In genomic region chr3:50299929-50300680, GRCh38 we compare ENCODE assay signal across 8 cellular contexts. TPM values are rescaled to one million over a fixed set of nuclear protein-coding genes. Genes with fewer than 3 reads are reported as not detected.
DNase-seq lines count a peak whose midpoint lies in the region; ATAC-seq and TF ChIP-seq lines count a peak whose summit lies in the region.

No MANE protein-coding gene starts in this region.

- H3K4me1 ChIP-seq in Loucy (ENCODE audit: insufficient read depth, low read length, poor library complexity, severe bottlenecking) (peaks cover 17% of the 10 kb centered on the region), adrenal gland (replicated peaks in 1 of 2) (peaks cover 26 to 48% of the 10 kb centered on the region in 2 donors), hepatocyte (ENCODE audit: insufficient read depth) (peaks cover 17% of the 10 kb centered on the region)

- H3K4me1 Mint-ChIP-seq in CD14-positive monocyte: peaks cover 37% of the 10 kb centered on the region

- H3K4me3 ChIP-seq in Loucy (ENCODE audit: low read length, poor library complexity, severe bottlenecking): peak overlapping the region; percentile 78
- peak overlapping the region in 2 of 4 donors; percentile 26 to 52 for H3K4me3 ChIP-seq in adrenal gland
- H3K4me3 ChIP-seq in hepatocyte: peak overlapping the region; percentile 5

- no peaks in the 10 kb centered on the region for H3F3A ChIP-seq in Loucy (ENCODE audit: low read depth)

- no peaks in the 10 kb centered on the region for H3K9me3 ChIP-seq in Loucy (ENCODE audit: insufficient read depth, low read depth, low read length)
- H3K9me3 ChIP-seq in adrenal gland (replicated peaks in 1 of 3): no peaks in the 10 kb centered on the region
- H3K9me3 ChIP-seq in hepatocyte (ENCODE audit: low read depth): no peaks in the 10 kb centered on the region

- peak overlapping the region; percentile 92 for H2AFZ ChIP-seq in Loucy (ENCODE audit: low read length)
- H2AFZ ChIP-seq in hepatocyte: peak overlapping the region; percentile 23

- H3K36me3 ChIP-seq in Loucy (ENCODE audit: insufficient read depth, low read length): no peaks in the 10 kb centered on the region
- no peaks in the 10 kb centered on the region for H3K36me3 ChIP-seq in adrenal gland (replicated peaks in 1 of 2)
- H3K36me3 ChIP-seq in hepatocyte (replicated peaks; ENCODE audit: insufficient read depth, low read depth): no peaks in the 10 kb centered on the region

- H3K9ac ChIP-seq in Loucy (ENCODE audit: low read depth, low read length, poor library complexity, severe bottlenecking): peak overlapping the region; percentile 82

- H3K9me2 ChIP-seq in Loucy (replicated peaks; ENCODE audit: low read depth, low read length) (no peaks in the 10 kb centered on the region), hepatocyte (replicated peaks; ENCODE audit: insufficient read depth) (no peaks in the 10 kb centered on the region)

- TF ChIP-seq CTCF in CD14-positive monocyte (IDR thresholded peaks at IDR 0.05): no peak
- no peak for TF ChIP-seq CTCF in Loucy (conservative IDR thresholded peaks at IDR 0.05; ENCODE audit: low read length)
- no peak for TF ChIP-seq CTCF in adrenal gland (IDR thresholded peaks at IDR 0.05)
- TF ChIP-seq CTCF in hepatocyte (IDR thresholded peaks at IDR 0.05; ENCODE audit: poor library complexity): no peak

- peak overlapping the region; percentile 64 to 84 for H3K4me3 Mint-ChIP-seq in CD14-positive monocyte

- no peaks in the 10 kb centered on the region for H3K27me3 ChIP-seq in Loucy (ENCODE audit: insufficient read depth, low read length, poor library complexity, severe bottlenecking)
- no peaks in the 10 kb centered on the region for H3K27me3 ChIP-seq in adrenal gland
- H3K27me3 ChIP-seq in hepatocyte: no peaks in the 10 kb centered on the region

- 43 to 54% (median 44%) methylated on average over 11 to 12 of the region's 12 CpGs for WGBS in adrenal gland, 4 donors
- WGBS in hepatocyte (ENCODE audit: low lambda C conversion rate, missing lambda C conversion rate): 71% methylated on average over 12 of the region's 12 CpGs

- intact Hi-C loops in CD14-positive monocyte (cut with micrococcal nuclease): loop anchor here (2.0 to 5.0 kb wide), 2 partner anchors 21 to 37 kb away; no protein-coding TSS in a partner anchor
- intact Hi-C loops in adrenal gland (cut with DNase I): no loop called here
- intact Hi-C loops in sciatic nerve (cut with DNase I): no loop called here

- peak; percentile 88 for DNase-seq in CD14-positive monocyte (ENCODE audit: low spot score)
- peak in 4 of 7 donors; percentile 36 to 69 (median 62) for DNase-seq in adrenal gland
- no peak for DNase-seq in hepatocyte (ENCODE audit: low spot score)
- no peak for DNase-seq in sciatic nerve (ENCODE audit: low spot score)
- no peak for DNase-seq in HK-2 (ENCODE audit: unreplicated experiment)
- no peak for DNase-seq in kidney glomerular epithelial cell (lab: John Stamatoyannopoulos, UW)

- peak overlapping the region; percentile 75 to 95 (median 93) for H3K27ac ChIP-seq in adrenal gland
- H3K27ac ChIP-seq in hepatocyte: peak overlapping the region; percentile 94

- no peaks in the 10 kb centered on the region for H3K27me3 Mint-ChIP-seq in CD14-positive monocyte (ENCODE audit: low read depth in 3 of 3)

- peak overlapping the region; percentile 99 for H3K27ac Mint-ChIP-seq in CD14-positive monocyte

- H3K36me3 Mint-ChIP-seq in CD14-positive monocyte: peaks cover 2 to 11% of the 10 kb centered on the region in 2 donors

- peaks cover 3% of the 10 kb centered on the region for H4K20me1 ChIP-seq in Loucy (ENCODE audit: insufficient read depth, low read length, poor library complexity, severe bottlenecking)
- no peaks in the 10 kb centered on the region for H4K20me1 ChIP-seq in hepatocyte (ENCODE audit: insufficient read depth, poor library complexity, severe bottlenecking)

- H3K4me2 ChIP-seq in Loucy (ENCODE audit: low read depth, low read length, poor library complexity, severe bottlenecking) (peak overlapping the region; percentile 92), hepatocyte (peak overlapping the region; percentile 79)

- H3K79me2 ChIP-seq in Loucy (ENCODE audit: insufficient read depth, low read length) (peaks cover 19% of the 10 kb centered on the region; the same call in 1 of the 2 replicates), hepatocyte (peaks cover 11% of the 10 kb centered on the region)

- ATAC-seq in sciatic nerve (peak; percentile 5), GM21528 (IDR thresholded peaks at IDR 0.05; ENCODE audit: low FRiP score, unreplicated experiment) (no peak)

- TF ChIP-seq POLR2A in adrenal gland (IDR thresholded peaks at IDR 0.05): no peak

- H3K9me3 Mint-ChIP-seq in CD14-positive monocyte: no peaks in the 10 kb centered on the region

RNA-seq across cellular contexts. Expression of gene HYAL3, which starts 0.9 kb away (rescaled TPM):
- 1 to 10 TPM; 3.4 to 5.8 TPM for polyA plus RNA-seq in CD14-positive monocyte
- 1 to 10 TPM; 1.7 to 5.4 (median 3.4) TPM for total RNA-seq in adrenal gland
- 1 to 10 TPM; 2.5 to 6.8 (median 3.2) TPM for polyA plus RNA-seq in adrenal gland
- 3.7 and 9.0 TPM in 2 replicates for total RNA-seq in hepatocyte
- 5.6 and 7.0 TPM in 2 replicates for polyA plus RNA-seq in hepatocyte
- 1.5 TPM for total RNA-seq in sciatic nerve

RNA-seq across cellular contexts. Expression of gene NAA80, which starts 0.9 kb away (rescaled TPM):
- 1 to 10 TPM; 2.3 to 4.6 TPM for polyA plus RNA-seq in CD14-positive monocyte
- total RNA-seq in adrenal gland: 10 to 100 TPM in 6 of 8 donors, 1 to 10 TPM in 2; 9.8 to 17.9 (median 11.0) TPM
- polyA plus RNA-seq in adrenal gland: 10 to 100 TPM in 2 of 3 donors, 1 to 10 TPM in 1; 6.0 to 19.8 (median 14.0) TPM
- 6.7 and 7.1 TPM in 2 replicates for total RNA-seq in hepatocyte
- polyA plus RNA-seq in hepatocyte: 17.0 and 19.5 TPM in 2 replicates
- 20.7 TPM for total RNA-seq in sciatic nerve

RNA-seq across cellular contexts. Expression of gene HYAL1, which starts 3.3 kb away (rescaled TPM):
- not detected for polyA plus RNA-seq in CD14-positive monocyte
- total RNA-seq in adrenal gland: 10 to 100 TPM; 19.9 to 50.5 (median 36.8) TPM
- polyA plus RNA-seq in adrenal gland: 10 to 100 TPM in 2 of 3 donors, 1 to 10 TPM in 1; 9.7 to 50.1 (median 16.5) TPM
- 22.3 and 34.3 TPM in 2 replicates for total RNA-seq in hepatocyte
- 5.5 and 11.8 TPM in 2 replicates for polyA plus RNA-seq in hepatocyte
- total RNA-seq in sciatic nerve: 19.4 TPM

RNA-seq across cellular contexts. Expression of gene IFRD2, which starts 7.9 kb away (rescaled TPM):
- polyA plus RNA-seq in CD14-positive monocyte (10 to 100 TPM; 17.1 to 23.3 TPM), adrenal gland (100 to 1,000 TPM in 2 of 3 donors, 10 to 100 TPM in 1; 55.9 to 182 (median 144) TPM), hepatocyte (71.6 and 76.2 TPM in 2 replicates)
- total RNA-seq in adrenal gland (10 to 100 TPM; 44.9 to 96.3 (median 55.2) TPM), hepatocyte (37.0 and 41.4 TPM in 2 replicates), sciatic nerve (51.2 TPM)

RNA-seq across cellular contexts. Expression of gene LSMEM2, which starts 21.2 kb away (rescaled TPM):
- polyA plus RNA-seq in CD14-positive monocyte: not detected
- total RNA-seq in adrenal gland: under 1 TPM in 3 of 8 donors, not detected in 5; 0.36 to 0.76 (median 0.60) TPM
- polyA plus RNA-seq in adrenal gland: under 1 TPM; 0.09 to 0.64 (median 0.47) TPM
- total RNA-seq in hepatocyte: 0.20 TPM in 1 of 2 replicates, not detected in the other
- 0.39 TPM in 1 of 2 replicates, not detected in the other for polyA plus RNA-seq in hepatocyte
- 2.0 TPM for total RNA-seq in sciatic nerve

Comparison
In these comparisons a context has a peak if more than half of its experiments do, and no peak if none do; other contexts are left out.
1. DNase-seq: peak in CD14-positive monocyte (single experiment) and adrenal gland (4 of 7); none in hepatocyte (single experiment), sciatic nerve (single experiment), HK-2 (single experiment) and kidney glomerular epithelial cell (single experiment).
2. intact Hi-C loops: an anchor here in CD14-positive monocyte (2.0 to 5.0 kb wide); none called in adrenal gland and sciatic nerve.